ENCODE assay signal across 14 cellular contexts in genomic region chr3:64215559-64215958, GRCh38. TPM values are rescaled to one million over a fixed set of nuclear protein-coding genes. Genes with fewer than 3 reads are reported as not detected.
"Had no signal": no experiment of that assay in that cellular context is flagged by ENCODE, and none has a peak within 500 bp of the region (broad histone marks: within the 10 kb centered on the region; RNA-seq: fewer than 3 reads in every experiment).

No MANE protein-coding gene starts in this region.

- H3K4me3 Mint-ChIP-seq: activated B cell treated with CpG ODN at 0.5 μM for 24 hours; activated CD4-positive, alpha-beta T cell treated with anti-CD3 and anti-CD28 coated beads, Interleukin-2, amount 10 ng/mL, durations not matched to agents 24 days and 14 days; activated naive CD4-positive, alpha-beta T cell treated with anti-CD3 and anti-CD28 coated beads, Interleukin-2, amount 10 ng/mL, durations not matched to agents 7 days and 5 days; T-helper 17 cell had no signal

- H3K4me1 Mint-ChIP-seq: activated B cell treated with CpG ODN at 0.5 μM for 24 hours; activated CD4-positive, alpha-beta T cell treated with anti-CD3 and anti-CD28 coated beads, Interleukin-2, amount 10 ng/mL, durations not matched to agents 24 days and 14 days; activated naive CD4-positive, alpha-beta T cell treated with anti-CD3 and anti-CD28 coated beads, Interleukin-2, amount 10 ng/mL, durations not matched to agents 7 days and 5 days; T-helper 17 cell had no signal

- H3K9me3 ChIP-seq: esophagus squamous epithelium, heart left ventricle, neutrophil had no signal

- H3K27me3 ChIP-seq: esophagus squamous epithelium, foreskin keratinocyte, heart left ventricle had no signal

- H3K27ac Mint-ChIP-seq: activated B cell treated with CpG ODN at 0.5 μM for 24 hours; activated CD4-positive, alpha-beta T cell treated with anti-CD3 and anti-CD28 coated beads, Interleukin-2, amount 10 ng/mL, durations not matched to agents 24 days and 14 days; activated naive CD4-positive, alpha-beta T cell treated with anti-CD3 and anti-CD28 coated beads, Interleukin-2, amount 10 ng/mL, durations not matched to agents 7 days and 5 days; T-helper 17 cell had no signal

- H3K27me3 Mint-ChIP-seq: activated B cell treated with CpG ODN at 0.5 μM for 24 hours, T-helper 17 cell had no signal

- H3K9me3 Mint-ChIP-seq: activated B cell treated with CpG ODN at 0.5 μM for 24 hours; activated CD4-positive, alpha-beta T cell treated with anti-CD3 and anti-CD28 coated beads, Interleukin-2, amount 10 ng/mL, durations not matched to agents 24 days and 14 days; activated naive CD4-positive, alpha-beta T cell treated with anti-CD3 and anti-CD28 coated beads, Interleukin-2, amount 10 ng/mL, durations not matched to agents 7 days and 5 days had no signal

- DNase-seq: activated B cell treated with CpG ODN at 0.5 μM for 24 hours; activated CD4-positive, alpha-beta T cell treated with anti-CD3 and anti-CD28 coated beads, Interleukin-2, amount 10 ng/mL, durations not matched to agents 24 days and 14 days; activated CD8-positive, alpha-beta memory T cell treated with anti-CD3 and anti-CD28 coated beads for 24 hours; activated naive CD4-positive, alpha-beta T cell treated with anti-CD3 and anti-CD28 coated beads, Interleukin-2, amount 10 ng/mL, durations not matched to agents 7 days and 5 days; esophagus squamous epithelium; foreskin keratinocyte; heart left ventricle; islet precursor cell; mesendoderm; small intestine; substantia nigra; T-helper 17 cell had no signal

- ATAC-seq: foreskin keratinocyte, heart left ventricle, left lobe of liver, T-helper 17 cell had no signal

- H3K27ac ChIP-seq: foreskin keratinocyte, neutrophil had no signal

- H3K36me3 ChIP-seq: esophagus squamous epithelium, heart left ventricle, neutrophil had no signal

- H3K36me3 Mint-ChIP-seq: activated naive CD4-positive, alpha-beta T cell treated with anti-CD3 and anti-CD28 coated beads, Interleukin-2, amount 10 ng/mL, durations not matched to agents 7 days and 5 days had no signal

RNA-seq across cellular contexts. Expression of gene PRICKLE2, which starts 9.7 kb away (rescaled TPM):
- total RNA-seq: activated CD4-positive, alpha-beta T cell treated with anti-CD3 and anti-CD28 coated beads, Interleukin-2, amount 10 ng/mL, durations not matched to agents 24 days and 14 days had no signal
